In genomic region chr9:112900901-112901300, GRCh38 we compare ENCODE assay signal across 28 cellular contexts. TPM values are rescaled to one million over a fixed set of nuclear protein-coding genes. Genes with fewer than 3 reads are reported as not detected.
DNase-seq lines count a peak whose midpoint lies in the region; ATAC-seq, FAIRE-seq and TF ChIP-seq lines count a peak whose summit lies in the region.
"Had no signal": no experiment of that assay in that cellular context is flagged by ENCODE, and none has a peak within 500 bp of the region (broad histone marks: within the 10 kb centered on the region; RNA-seq: fewer than 3 reads in every experiment).

No MANE protein-coding gene starts in this region.

- POLR2A ChIA-PET in A549 (lab: Yijun Ruan, JAX) = no interaction called here
- POLR2A ChIA-PET in IMR-90 (lab: Charles Lee; ENCODE audit: unreplicated experiment) = no interaction called here
- POLR2A ChIA-PET in K562 (lab: Yijun Ruan, JAX) = no interaction called here

- H3K56ac ChIP-seq in IMR-90 (ENCODE audit: extremely low read depth, insufficient read depth, low read length) = no peak overlapping the region

- TF ChIP-seq RAD21 in A549 (conservative IDR thresholded peaks at IDR 0.05 in 1 of 2, IDR thresholded peaks at IDR 0.05 in 1 of 2) = no peak
- no peak for TF ChIP-seq RAD21 in IMR-90 (IDR thresholded peaks at IDR 0.05; ENCODE audit: low read length)
- no peak for TF ChIP-seq RAD21 in K562 (CRISPR knock-in tag; conservative IDR thresholded peaks at IDR 0.05 in 1 of 2, IDR thresholded peaks at IDR 0.05 in 1 of 2)

- no peaks in the 10 kb centered on the region for H3K9me3 Mint-ChIP-seq in neural progenitor cell
- H3K9me3 Mint-ChIP-seq: CD8-positive, alpha-beta memory T cell had no signal

- no peak overlapping the region for H3K14ac ChIP-seq in IMR-90 (replicated peaks; ENCODE audit: low read depth, low read length)

- H3K4me2 ChIP-seq in A549 = no peak overlapping the region
- peak overlapping the region in 4 of 11 experiments; percentile 76 to 85 (median 84); a peak in 7 of 22 replicates for H3K4me2 ChIP-seq in BLaER1 treated with 17β-estradiol and CSF1 and Interleukin-3, amounts not matched to agents 10 nM and 100 nM
- H3K4me2 ChIP-seq in IMR-90 (ENCODE audit: low read depth, low read length) = no peak overlapping the region
- H3K4me2 ChIP-seq in K562 (ENCODE audit: insufficient read depth, low read length) = no peak overlapping the region
- H3K4me2 ChIP-seq in neural progenitor cell = no peak overlapping the region

- no peak overlapping the region for H3K4me3 Mint-ChIP-seq in neural progenitor cell
- H3K4me3 Mint-ChIP-seq: B cell; CD14-positive monocyte; CD4-positive, alpha-beta memory T cell; CD4-positive, CD25-positive, alpha-beta regulatory T cell; CD8-positive, alpha-beta memory T cell had no signal

- no peak overlapping the region for H2BK5ac ChIP-seq in IMR-90 (ENCODE audit: low read depth, low read length, poor library complexity, severe bottlenecking)

- FAIRE-seq in A549 (lab: Jason Lieb, UNC) = no peak
- no peak for FAIRE-seq in K562 (lab: Jason Lieb, UNC)
- FAIRE-seq: A204.1, G401.6, GM12891 had no signal

- H3K23ac ChIP-seq in IMR-90 (ENCODE audit: low read depth, low read length) = no peak overlapping the region

- WGBS in A549 (ENCODE audit: missing lambda C conversion rate) = 2% methylated on average over 1 of the region's 1 CpG
- WGBS in IMR-90 (ENCODE audit: extremely low coverage in 2 of 2, insufficient read length in 1 of 2), 2 experiments = no CpG with 5 or more reads among the region's 1 CpG
- WGBS in K562 (ENCODE audit: insufficient coverage, low coverage, missing lambda C conversion rate) = 0% methylated on average over 1 of the region's 1 CpG

- no peak overlapping the region for H2AK9ac ChIP-seq in IMR-90 (replicated peaks; ENCODE audit: low read depth, low read length, poor library complexity)

- in situ Hi-C loops in IMR-90 (cut with MboI; ENCODE audit: low sequenced_read_pairs) (no loop called here), K562 (cut with MboI) (no loop called here)

- CTCF ChIA-PET in A549 (lab: Yijun Ruan, JAX) (no interaction called here), IMR-90 (lab: Yijun Ruan, JAX) (no interaction called here), K562 (lab: Yijun Ruan, JAX; ENCODE audit: low intra/inter-chr PET ratio) (no interaction called here)

- H3K79me1 ChIP-seq in IMR-90 (ENCODE audit: low read depth in 1 of 2, low read length in 2 of 2) = no peaks in the 10 kb centered on the region

- intact Hi-C loops in IMR-90 (cut with micrococcal nuclease) (loop anchor here (5.0 to 10.0 kb wide), 2 partner anchors 149 to 186 kb away; partner anchors contain the start of genes INIP and SNX30), K562 (cut with micrococcal nuclease) (loop anchor here (10.0 kb wide), 1 partner anchor 226 kb away; no protein-coding TSS in a partner anchor)

- H3K9me3 ChIP-seq in A549 (no peaks in the 10 kb centered on the region; the same call in 2 of the 3 replicates), IMR-90 (ENCODE audit: control insufficient read depth, insufficient read depth, low read length) (no peaks in the 10 kb centered on the region), K562 (replicated peaks; ENCODE audit: control insufficient read depth, insufficient read depth, low read depth, low read length) (no peaks in the 10 kb centered on the region), neural progenitor cell (ENCODE audit: low read depth) (no peaks in the 10 kb centered on the region)
- no peaks in the 10 kb centered on the region for H3K9me3 ChIP-seq in BLaER1 treated with 17β-estradiol and CSF1 and Interleukin-3, amounts not matched to agents 10 nM and 100 nM (replicated peaks in 1 of 11)

- H3K27ac ChIP-seq in A549 (no peak overlapping the region), IMR-90 (ENCODE audit: insufficient read depth, low read length) (no peak overlapping the region), K562 (ENCODE audit: extremely low read depth, low read depth, low read length) (no peak overlapping the region), neural progenitor cell (no peak overlapping the region)
- peak overlapping the region in 6 of 11 experiments; percentile 78 to 99 (median 95); a peak in 9 of 22 replicates for H3K27ac ChIP-seq in BLaER1 treated with 17β-estradiol and CSF1 and Interleukin-3, amounts not matched to agents 10 nM and 100 nM

- no peak overlapping the region for H3K4ac ChIP-seq in IMR-90 (ENCODE audit: low read depth, low read length)

- peak overlapping the region in 1 of 11 experiments; percentile 77; a peak in 3 of 22 replicates for H3K9ac ChIP-seq in BLaER1 treated with 17β-estradiol and CSF1 and Interleukin-3, amounts not matched to agents 10 nM and 100 nM
- H3K9ac ChIP-seq in IMR-90 (ENCODE audit: low read depth, low read length) (no peak overlapping the region), K562 (ENCODE audit: insufficient read depth in 1 of 2, low read depth in 2 of 2, low read length in 2 of 2) (no peak overlapping the region), neural progenitor cell (no peak overlapping the region)

- H3K4me3 ChIP-seq in A549 = no peak overlapping the region
- H3K4me3 ChIP-seq in BLaER1 treated with 17β-estradiol and CSF1 and Interleukin-3, amounts not matched to agents 10 nM and 100 nM = no peak overlapping the region
- H3K4me3 ChIP-seq in IMR-90 (ENCODE audit: insufficient read depth, low read depth, low read length) = no peak overlapping the region
- H3K4me3 ChIP-seq in K562 = no peak overlapping the region
- no peak overlapping the region for H3K4me3 ChIP-seq in neural progenitor cell

- TF ChIP-seq POLR2A in A549 (IDR thresholded peaks at IDR 0.05; ENCODE audit: low read length) (no peak), IMR-90 (IDR thresholded peaks at IDR 0.05; ENCODE audit: low read depth, low read length) (no peak), K562 (conservative IDR thresholded peaks at IDR 0.05) (no peak)

- no peaks in the 10 kb centered on the region for H3K36me3 ChIP-seq in BLaER1 treated with 17β-estradiol and CSF1 and Interleukin-3, amounts not matched to agents 10 nM and 100 nM
- H3K36me3 ChIP-seq in IMR-90 (ENCODE audit: control insufficient read depth, insufficient read depth, low read length) (no peaks in the 10 kb centered on the region), K562 (ENCODE audit: control insufficient read depth, insufficient read depth, low read length) (no peaks in the 10 kb centered on the region), neural progenitor cell (no peaks in the 10 kb centered on the region)

- H3K18ac ChIP-seq in IMR-90 (ENCODE audit: low read depth, low read length) = no peak overlapping the region

- DNase-seq in A549 (ENCODE audit: low read depth in 1 of 2, low spot score in 1 of 2) = no peak
- DNase-seq in IMR-90 = no peak
- DNase-seq in K562 (ENCODE audit: extremely low read depth in 1 of 4, low spot score in 3 of 4) = no peak
- DNase-seq in NCI-H2227 (lab: John Stamatoyannopoulos, UW; ENCODE audit: unreplicated experiment) = no peak
- no peak for DNase-seq in neural progenitor cell (ENCODE audit: low spot score)
- DNase-seq: 8988T; AML-193; C1 segment of cervical spinal cord; CD4-positive, alpha-beta memory T cell; CD4-positive, CD25-positive, alpha-beta regulatory T cell; CD8-positive, alpha-beta memory T cell; COR-L47; DMS 273 treated with DMSO at 0.1 percent for 48 hours; DMS153; DMS53; DMS79; DND-41; GF-D8 had no signal

- H4K8ac ChIP-seq in IMR-90 (ENCODE audit: low read depth in 2 of 2, low read length in 2 of 2) = no peak overlapping the region

- H4K91ac ChIP-seq in IMR-90 (ENCODE audit: insufficient read depth, low read depth, low read length) = no peak overlapping the region

- dilution Hi-C loops in IMR-90 (cut with HindIII; ENCODE audit: low sequenced_read_pairs, unreplicated experiment) = no loop called here

- no peak for ATAC-seq in A549
- no peak for ATAC-seq in IMR-90 (ENCODE audit: low read depth)
- no peak for ATAC-seq in K562
- no peak for ATAC-seq in GM18868 (IDR thresholded peaks at IDR 0.05; ENCODE audit: unreplicated experiment)
- ATAC-seq in GM21390 (IDR thresholded peaks at IDR 0.05; ENCODE audit: unreplicated experiment) = no peak

- H3K9me1 ChIP-seq in IMR-90 (ENCODE audit: insufficient read depth, low read length) (no peaks in the 10 kb centered on the region), K562 (ENCODE audit: control insufficient read depth, insufficient read depth, low read length) (no peaks in the 10 kb centered on the region)

- no TSS peak for BruUV-seq in IMR-90 (replicated peaks; lab: Mats Ljungman, UMichigan)
- BruUV-seq in K562 (replicated peaks; lab: Mats Ljungman, UMichigan) = no TSS peak

- H3K27me3 Mint-ChIP-seq in neural progenitor cell (ENCODE audit: insufficient read depth, low read depth) = no peaks in the 10 kb centered on the region

- no peak overlapping the region for H4K5ac ChIP-seq in IMR-90 (ENCODE audit: low read depth, low read length)

- H3K79me2 ChIP-seq in K562 (ENCODE audit: control insufficient read depth, insufficient read depth, low read length) (no peaks in the 10 kb centered on the region), neural progenitor cell (ENCODE audit: low read depth) (no peaks in the 10 kb centered on the region)

- no peaks in the 10 kb centered on the region for H4K20me1 ChIP-seq in BLaER1 treated with 17β-estradiol and CSF1 and Interleukin-3, amounts not matched to agents 10 nM and 100 nM
- no peaks in the 10 kb centered on the region for H4K20me1 ChIP-seq in IMR-90 (ENCODE audit: insufficient read depth, low read length)
- no peaks in the 10 kb centered on the region for H4K20me1 ChIP-seq in K562 (replicated peaks; ENCODE audit: control insufficient read depth, insufficient read depth, low read length)
- no peaks in the 10 kb centered on the region for H4K20me1 ChIP-seq in neural progenitor cell (ENCODE audit: low read depth)

- no peaks in the 10 kb centered on the region for H3K27me3 ChIP-seq in BLaER1 treated with 17β-estradiol and CSF1 and Interleukin-3, amounts not matched to agents 10 nM and 100 nM
- H3K27me3 ChIP-seq in IMR-90 (ENCODE audit: control insufficient read depth, insufficient read depth, low read length) = peaks cover 17% of the 10 kb centered on the region
- H3K27me3 ChIP-seq in K562 (ENCODE audit: control insufficient read depth in 2 of 2, insufficient read depth in 2 of 2, low read length in 2 of 2) = 0 out of 5 replicates have a peak, but pooled peaks cover 0 to 4% of the 10 kb centered on the region in 2 experiments
- peaks cover 22% of the 10 kb centered on the region for H3K27me3 ChIP-seq in neural progenitor cell

- H3F3A ChIP-seq in neural progenitor cell (ENCODE audit: low read depth) = no peaks in the 10 kb centered on the region

- H2AFZ ChIP-seq in IMR-90 (replicated peaks; ENCODE audit: low read length, poor library complexity) (no peak overlapping the region), K562 (ENCODE audit: low read depth, low read length) (no peak overlapping the region), neural progenitor cell (replicated peaks) (no peak overlapping the region)

- TF ChIP-seq CTCF in A549 (IDR thresholded peaks at IDR 0.05) (no peak), IMR-90 (conservative IDR thresholded peaks at IDR 0.05; ENCODE audit: low read depth, low read length) (no peak), K562 (IDR thresholded peaks at IDR 0.05 in 2 of 3, conservative IDR thresholded peaks at IDR 0.05 in 1 of 3; ENCODE audit: insufficient read depth in 2 of 3, low read depth in 1 of 3, low read length in 3 of 3) (no peak), neural progenitor cell (IDR thresholded peaks at IDR 0.05) (no peak)

- no peaks in the 10 kb centered on the region for H3K4me1 Mint-ChIP-seq in neural progenitor cell
- H3K4me1 Mint-ChIP-seq: CD8-positive, alpha-beta memory T cell had no signal

- no peak overlapping the region for H2AK5ac ChIP-seq in IMR-90 (ENCODE audit: low read depth, low read length)

- H2BK15ac ChIP-seq in IMR-90 (ENCODE audit: low read depth, low read length) = no peak overlapping the region

- no peak overlapping the region for H3K27ac Mint-ChIP-seq in neural progenitor cell
- H3K27ac Mint-ChIP-seq: B cell; CD4-positive, alpha-beta memory T cell; CD4-positive, CD25-positive, alpha-beta regulatory T cell; CD8-positive, alpha-beta memory T cell had no signal

- no peak overlapping the region for H2BK120ac ChIP-seq in IMR-90 (ENCODE audit: low read depth, low read length)

- TF ChIP-seq EP300 in A549 (IDR thresholded peaks at IDR 0.05) (no peak), K562 (IDR thresholded peaks at IDR 0.05; ENCODE audit: low read length) (no peak)

- H2BK20ac ChIP-seq in IMR-90 (ENCODE audit: low read depth, low read length) = no peak overlapping the region

- no peaks in the 10 kb centered on the region for H3K36me3 Mint-ChIP-seq in neural progenitor cell
- H3K36me3 Mint-ChIP-seq: CD4-positive, alpha-beta memory T cell; CD4-positive, CD25-positive, alpha-beta regulatory T cell had no signal

- no peaks in the 10 kb centered on the region for H3K4me1 ChIP-seq in A549
- H3K4me1 ChIP-seq in BLaER1 treated with 17β-estradiol and CSF1 and Interleukin-3, amounts not matched to agents 10 nM and 100 nM = peaks cover 0 to 84% (median 40%) of the 10 kb centered on the region in 10 experiments; a peak in 16 of 20 replicates
- H3K4me1 ChIP-seq in IMR-90 (ENCODE audit: control insufficient read depth, insufficient read depth, low read length) = no peaks in the 10 kb centered on the region
- H3K4me1 ChIP-seq in K562 (replicated peaks in 1 of 2; ENCODE audit: control insufficient read depth in 2 of 2, insufficient read depth in 2 of 2, low read length in 2 of 2) = no peaks in the 10 kb centered on the region
- H3K4me1 ChIP-seq in neural progenitor cell = no peaks in the 10 kb centered on the region

RNA-seq across cellular contexts. Expression of gene SLC46A2, which starts 10.2 kb away (rescaled TPM):
- polyA plus RNA-seq in A549 (2011; rRNA removed) (not detected in 2 replicates), A549 (2017; fragmentation: RNase III; extraction: RNeasy Plus Mini Kit Qiagen cat#74134 plus additional on column Dnase treatment) (not detected in 3 replicates), IMR-90 (2012; rRNA removed) (not detected in 2 replicates), K562 (2011; rRNA removed) (not detected in 2 replicates), K562 (2014; fragmentation: Illumina TruSeq; extraction: Trizol) (not detected in 2 replicates), K562 (2014; fragmentation: Nextera tagmentation; extraction: Ambion mirVana) (not detected), K562 (2014; rRNA removed) (not detected in 2 replicates)
- polyA plus RNA-seq in A549 (2012; cell fraction: cytosol; rRNA removed) = not detected in 2 replicates
- not detected in 2 replicates for polyA plus RNA-seq in A549 (2012; cell fraction: nucleus; rRNA removed)
- not detected in 2 replicates for polyA minus RNA-seq in A549 (2011; rRNA and poly(A)+ RNA removed)
- total RNA-seq in IMR-90 (2012; rRNA removed) (not detected in 2 replicates), K562 (2014; rRNA removed) (not detected in 2 replicates), K562 (2014; rRNA removed; fragmentation: Illumina TruSeq; extraction: Trizol) (not detected in 2 replicates), K562 (2015; rRNA removed; fragmentation: Illumina TruSeq; extraction: Trizol) (not detected in 2 replicates), K562 (2021) (0.07 TPM in 1 of 2 replicates, not detected in the other), neural progenitor cell (ENCODE audit: low replicate concordance) (not detected in 2 replicates)
- not detected in 2 replicates for polyA plus RNA-seq in IMR-90 (2012; cell fraction: cytosol; rRNA removed)
- not detected in 2 replicates for polyA plus RNA-seq in IMR-90 (2012; cell fraction: nucleus; rRNA removed; ENCODE audit: low replicate concordance)
- total RNA-seq in K562 (2011; cell fraction: chromatin; rRNA removed; ENCODE audit: low replicate concordance) = not detected in 2 replicates
- not detected in 2 replicates for total RNA-seq in K562 (2011; cell fraction: nucleolus; rRNA removed)
- total RNA-seq in K562 (2011; cell fraction: nucleoplasm; rRNA removed) = not detected in 2 replicates
- not detected in 2 replicates for polyA plus RNA-seq in K562 (2011; cell fraction: cytosol; rRNA removed)
- not detected in 2 replicates for polyA plus RNA-seq in K562 (2011; cell fraction: nucleus; rRNA removed)
- polyA plus RNA-seq in K562 (2012) = 0.04 TPM in 1 of 2 replicates, not detected in the other
- polyA minus RNA-seq in K562 (2011; rRNA and poly(A)+ RNA removed) = not detected in 2 replicates
- polyA minus RNA-seq in K562 (2011; cell fraction: cytosol; rRNA and poly(A)+ RNA removed) = not detected in 2 replicates
- not detected in 2 replicates for polyA minus RNA-seq in K562 (2011; cell fraction: nucleus; rRNA and poly(A)+ RNA removed)
- total RNA-seq: B cell; CD4-positive, alpha-beta memory T cell; CD4-positive, CD25-positive, alpha-beta regulatory T cell; CD8-positive, alpha-beta memory T cell; Daoy had no signal
- polyA plus RNA-seq: BJ; CD4-positive, alpha-beta memory T cell; CD8-positive, alpha-beta memory T cell had no signal

Comparison
In these comparisons a context has a peak if more than half of its experiments do, and no peak if none do; other contexts are left out.
1. H3K27ac ChIP-seq: peak in BLaER1 treated with 17β-estradiol and CSF1 and Interleukin-3, amounts not matched to agents 10 nM and 100 nM (6 of 11); none in A549 (0 of 2), IMR-90 (single experiment), K562 (single experiment) and neural progenitor cell (single experiment).
2. Of the 35 proteins assayed by ChIP-seq in both K562 and A549: peak only in K562: none; only in A549: USF2; in both: none; in neither: 34.